In the genomic region with DNA sequence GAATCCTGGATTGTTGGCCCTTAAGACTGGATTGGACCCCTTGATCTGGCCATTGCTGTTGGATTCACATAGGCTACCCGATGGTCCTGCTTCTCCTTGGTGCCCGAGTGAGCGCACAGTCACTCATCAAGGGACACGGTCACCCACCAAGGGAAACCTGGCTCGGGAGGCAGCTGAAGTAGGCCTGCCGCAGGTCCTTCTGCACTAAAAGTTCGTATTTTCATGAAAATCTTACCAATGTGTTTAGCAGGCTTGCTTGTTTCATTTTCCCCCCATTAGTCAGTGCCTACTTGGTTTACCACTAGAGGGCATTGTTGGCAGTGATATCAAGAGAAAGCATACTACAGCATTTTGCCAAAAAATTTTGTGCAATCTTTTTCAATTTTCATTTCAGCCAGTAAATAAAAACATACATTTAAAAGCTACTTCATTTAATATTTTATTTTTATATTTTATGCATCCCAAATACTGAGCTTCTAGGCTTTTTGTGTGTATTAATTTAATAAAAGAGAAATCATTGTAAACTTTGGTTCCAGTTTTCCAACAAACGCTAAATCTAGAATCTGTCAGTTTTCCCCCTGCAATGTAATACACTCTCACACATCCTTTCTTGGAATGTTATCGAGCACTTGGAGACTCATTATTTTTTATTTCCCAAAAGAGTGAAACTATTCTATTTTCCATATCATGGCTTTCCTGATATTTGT, we compare ENCODE assay signal across 8 cellular contexts.
DNase-seq lines count a peak whose midpoint lies in the region; ATAC-seq and TF ChIP-seq lines count a peak whose summit lies in the region.

No MANE protein-coding gene starts in this region.

- H3K4me3 ChIP-seq in right cardiac atrium (ENCODE audit: low read length) (peak overlapping the region; percentile 29), retinal pigment epithelial cell (ENCODE audit: low read length) (no peak overlapping the region)

- TF ChIP-seq CTCF in C4-2B (conservative IDR thresholded peaks at IDR 0.05) (peak; percentile 90), retinal pigment epithelial cell (conservative IDR thresholded peaks at IDR 0.05; ENCODE audit: low read depth, low read length) (peak; percentile 90)

- H3K4me1 ChIP-seq in right cardiac atrium (ENCODE audit: control insufficient read depth, insufficient read depth, low read length), result no peaks in the 10 kb centered on the region

- intact Hi-C loops in right cardiac atrium (cut with DNase I), result loop anchor here in 3 of 4 donors (5.0 to 10.0 kb wide), 4 partner anchors 118 to 598 kb away; a partner anchor contains a TSS

- WGBS in right cardiac atrium, result 38% methylated on average over 9 of the region's 9 CpGs

- no peaks in the 10 kb centered on the region for H3K9me3 ChIP-seq in right cardiac atrium (ENCODE audit: control insufficient read depth, low read length)

- ATAC-seq in GM18498 (IDR thresholded peaks at IDR 0.05; ENCODE audit: unreplicated experiment) (peak; percentile 84), HG03439 (IDR thresholded peaks at IDR 0.05; ENCODE audit: unreplicated experiment) (peak; percentile 73), right cardiac atrium (peak; percentile 75 to 77), HG03135 (IDR thresholded peaks at IDR 0.05; ENCODE audit: unreplicated experiment) (no peak)

- 0 out of 2 replicates have a peak overlapping the region, but pooled peaks have one; percentile 16 for H3K27ac ChIP-seq in C4-2B
- H3K27ac ChIP-seq in right cardiac atrium (ENCODE audit: low read length), result no peak overlapping the region

- H3K27me3 ChIP-seq in right cardiac atrium (ENCODE audit: control insufficient read depth, insufficient read depth), result no peaks in the 10 kb centered on the region

- DNase-seq in NCI-H82 treated with DMSO at 0.1 percent for 48 hours (lab: John Stamatoyannopoulos, UW; ENCODE audit: unreplicated experiment) (peak; percentile 45), amniotic stem cell (lab: John Stamatoyannopoulos, UW) (peak; percentile 60), right cardiac atrium (peak in 1 of 3 donors; percentile 48), retinal pigment epithelial cell (ENCODE audit: low read depth) (peak; percentile 46)
